9 cellular contexts compared by ENCODE assay signal in the genomic region with DNA sequence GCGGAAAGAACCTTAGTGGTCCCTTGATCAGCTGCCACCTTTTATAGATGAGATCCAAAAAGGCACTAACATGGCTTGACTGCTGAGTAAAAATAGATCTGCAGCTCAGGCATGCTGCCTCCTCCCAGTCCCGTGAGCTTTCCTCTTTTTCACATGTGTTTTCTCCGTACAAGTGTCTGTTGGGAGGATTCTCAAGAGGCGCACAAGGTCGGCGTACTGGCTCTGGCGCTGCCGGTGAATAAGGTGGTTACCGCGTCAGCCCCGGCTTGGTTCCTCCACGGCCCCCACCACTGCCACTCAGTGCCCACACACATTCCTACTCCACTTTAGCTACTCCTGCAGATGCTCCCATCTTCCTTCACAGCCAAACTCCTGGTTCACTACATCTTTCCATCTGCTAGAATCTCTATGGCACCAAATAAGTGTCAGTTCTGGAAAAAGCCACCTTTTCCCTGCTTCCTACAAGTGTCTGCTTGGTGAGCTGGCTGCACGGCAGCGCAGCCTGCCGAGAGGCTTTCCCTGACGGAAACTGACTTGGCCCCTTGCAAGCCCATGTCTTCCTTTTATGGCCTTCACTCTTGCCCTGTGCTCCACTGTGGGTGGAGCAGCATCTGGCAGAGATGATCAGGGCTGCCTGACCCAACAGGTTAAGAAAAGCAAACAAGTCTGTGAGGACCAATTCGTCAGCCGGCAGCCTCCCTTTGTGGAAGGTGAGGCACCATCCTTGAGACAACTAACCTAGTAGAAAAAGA.
A peak's percentile ranks its signal among the peaks of the same experiment; 100 is the strongest.
DNase-seq lines count a peak whose midpoint lies in the region; ATAC-seq and TF ChIP-seq lines count a peak whose summit lies in the region.
"Had no signal": no experiment of that assay in that cellular context is flagged by ENCODE, and none has a peak within 500 bp of the region (broad histone marks: within the 10 kb centered on the region; RNA-seq: fewer than 3 reads in every experiment).

No MANE protein-coding gene starts in this region.

- H3K4me1 Mint-ChIP-seq in activated T-helper 17 cell treated with anti-CD3 and anti-CD28 coated beads, Interleukin-2, amount 50 U/mL, for 72 hours = peaks cover 13% of the 10 kb centered on the region
- H3K4me1 Mint-ChIP-seq in progenitor cell of endocrine pancreas (ENCODE audit: low read depth) = peaks cover 26% of the 10 kb centered on the region

- TF ChIP-seq CTCF in cardiac muscle cell (IDR thresholded peaks at IDR 0.05; ENCODE audit: low read depth, low read length) (no peak), progenitor cell of endocrine pancreas (IDR thresholded peaks at IDR 0.05; ENCODE audit: unreplicated experiment) (no peak)

- no peak for ATAC-seq in activated T-helper 17 cell treated with anti-CD3 and anti-CD28 coated beads, Interleukin-2, amount 50 U/mL, for 72 hours (replicated peaks)
- ATAC-seq in HG03159 (IDR thresholded peaks at IDR 0.05; ENCODE audit: unreplicated experiment) (no peak), HG02840 (IDR thresholded peaks at IDR 0.05; ENCODE audit: low FRiP score, unreplicated experiment) (no peak)
- ATAC-seq: activated CD8-positive, alpha-beta T cell treated with anti-CD3 and anti-CD28 coated beads for 36 hours had no signal

- H3K36me3 ChIP-seq in cardiac muscle cell = peaks cover 12% of the 10 kb centered on the region

- H3K27ac Mint-ChIP-seq in activated T-helper 17 cell treated with anti-CD3 and anti-CD28 coated beads, Interleukin-2, amount 50 U/mL, for 72 hours = peak overlapping the region; percentile 70
- peak overlapping the region; percentile 90 for H3K27ac Mint-ChIP-seq in progenitor cell of endocrine pancreas

- H3K27me3 Mint-ChIP-seq in activated T-helper 17 cell treated with anti-CD3 and anti-CD28 coated beads, Interleukin-2, amount 50 U/mL, for 72 hours = no peaks in the 10 kb centered on the region
- H3K27me3 Mint-ChIP-seq in progenitor cell of endocrine pancreas = no peaks in the 10 kb centered on the region
- H3K27me3 Mint-ChIP-seq: activated CD8-positive, alpha-beta T cell treated with anti-CD3 and anti-CD28 coated beads for 36 hours had no signal

- in situ Hi-C loops in Caki2 (cut with HindIII; ENCODE audit: low pct_unique_long_range_greater_than_20kb, low sequenced_read_pairs) = no loop called here

- H3K4me3 ChIP-seq in cardiac muscle cell = no peak overlapping the region

- no peaks in the 10 kb centered on the region for H3K9me3 ChIP-seq in cardiac muscle cell (ENCODE audit: low read depth)

- H3K4me1 ChIP-seq in cardiac muscle cell (ENCODE audit: low read depth) = peaks cover 41% of the 10 kb centered on the region

- H3K27ac ChIP-seq in cardiac muscle cell = peak overlapping the region; percentile 95

- peak overlapping the region; percentile 35 for H3K4me3 Mint-ChIP-seq in activated T-helper 17 cell treated with anti-CD3 and anti-CD28 coated beads, Interleukin-2, amount 50 U/mL, for 72 hours
- no peak overlapping the region for H3K4me3 Mint-ChIP-seq in progenitor cell of endocrine pancreas (ENCODE audit: low read depth)
- H3K4me3 Mint-ChIP-seq: activated CD8-positive, alpha-beta T cell treated with anti-CD3 and anti-CD28 coated beads for 36 hours had no signal

- peak; percentile 94 for DNase-seq in Caki2 (ENCODE audit: low read depth)
- DNase-seq in cardiac muscle cell (ENCODE audit: low read depth in 1 of 2, low spot score in 1 of 2) = peak in 1 of 2 donors; percentile 45
- no peak for DNase-seq in progenitor cell of endocrine pancreas (ENCODE audit: low spot score, unreplicated experiment)
- DNase-seq in GM03348 (ENCODE audit: low spot score) = no peak
- no peak for DNase-seq in NCI-H82 (lab: John Stamatoyannopoulos, UW)
- DNase-seq: activated CD8-positive, alpha-beta T cell treated with anti-CD3 and anti-CD28 coated beads for 36 hours had no signal

- H3K36me3 Mint-ChIP-seq in activated T-helper 17 cell treated with anti-CD3 and anti-CD28 coated beads, Interleukin-2, amount 50 U/mL, for 72 hours (ENCODE audit: low read depth) = peaks cover 92% of the 10 kb centered on the region
- H3K36me3 Mint-ChIP-seq in progenitor cell of endocrine pancreas (ENCODE audit: insufficient read depth) = peaks cover 28% of the 10 kb centered on the region

- no peaks in the 10 kb centered on the region for H3K27me3 ChIP-seq in cardiac muscle cell

- H3K9me3 Mint-ChIP-seq in activated T-helper 17 cell treated with anti-CD3 and anti-CD28 coated beads, Interleukin-2, amount 50 U/mL, for 72 hours = no peaks in the 10 kb centered on the region
- no peaks in the 10 kb centered on the region for H3K9me3 Mint-ChIP-seq in progenitor cell of endocrine pancreas (ENCODE audit: low read depth)
- H3K9me3 Mint-ChIP-seq: activated CD8-positive, alpha-beta T cell treated with anti-CD3 and anti-CD28 coated beads for 36 hours had no signal
